In the genomic region with DNA sequence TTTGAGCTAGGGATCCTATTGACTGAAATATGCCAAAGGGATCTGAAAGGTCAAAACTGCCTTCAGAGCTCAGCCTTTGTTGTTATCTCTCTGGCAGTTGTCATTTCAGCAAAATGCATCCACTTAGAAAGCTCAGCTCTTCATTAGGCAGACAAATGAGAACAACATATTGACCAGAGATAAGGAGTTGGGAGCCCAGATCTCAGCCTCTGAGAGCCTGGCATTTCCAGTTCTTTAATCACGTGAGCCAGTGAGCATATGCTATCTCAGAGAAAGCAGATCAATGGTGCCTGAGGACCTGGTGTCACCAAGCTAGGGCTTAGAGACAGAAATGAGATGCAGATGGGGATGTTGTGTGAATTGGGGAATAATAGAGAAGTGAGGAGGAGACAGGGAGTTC, we compare ENCODE assay signal across 14 cellular contexts.
DNase-seq lines count a peak whose midpoint lies in the region; ATAC-seq lines count a peak whose summit lies in the region.
"Had no signal": no experiment of that assay in that cellular context is flagged by ENCODE, and none has a peak within 500 bp of the region (broad histone marks: within the 10 kb centered on the region; RNA-seq: fewer than 3 reads in every experiment).

No MANE protein-coding gene starts in this region.

- H3K27me3 Mint-ChIP-seq in activated naive CD4-positive, alpha-beta T cell treated with anti-CD3 and anti-CD28 coated beads for 36 hours (ENCODE audit: low read depth): no peaks in the 10 kb centered on the region
- H3K27me3 Mint-ChIP-seq in stimulated activated naive CD8-positive, alpha-beta T cell treated with anti-CD3 and anti-CD28 coated beads, Interleukin-15, amount 100 ng/mL, for 72 hours: no peaks in the 10 kb centered on the region

- peaks cover 12% of the 10 kb centered on the region for H3K4me1 Mint-ChIP-seq in activated naive CD4-positive, alpha-beta T cell treated with anti-CD3 and anti-CD28 coated beads for 36 hours (ENCODE audit: low read depth)
- no peaks in the 10 kb centered on the region for H3K4me1 Mint-ChIP-seq in stimulated activated naive CD8-positive, alpha-beta T cell treated with anti-CD3 and anti-CD28 coated beads, Interleukin-15, amount 100 ng/mL, for 72 hours

- no peak for DNase-seq in activated naive CD4-positive, alpha-beta T cell treated with anti-CD3 and anti-CD28 coated beads for 36 hours
- no peak for DNase-seq in activated naive CD4-positive, alpha-beta T cell treated with Interleukin-2 at 50 U/mL for 16 hours
- peak; percentile 28 for DNase-seq in OCI-M1 (lab: John Stamatoyannopoulos, UW)
- no peak for DNase-seq in effector memory CD4-positive, alpha-beta T cell
- no peak for DNase-seq in stimulated activated naive CD8-positive, alpha-beta T cell treated with anti-CD3 and anti-CD28 coated beads, Interleukin-15, amount 100 ng/mL, for 72 hours
- DNase-seq in cerebellar cortex (ENCODE audit: low spot score): no peak
- DNase-seq in left colon: no peak
- DNase-seq: activated CD4-positive, alpha-beta T cell treated with anti-CD3 and anti-CD28 coated beads for 4 hours; DMS153; H7; NCI-H226; stimulated activated naive CD4-positive, alpha-beta T cell had no signal

- no peaks in the 10 kb centered on the region for H3K27me3 ChIP-seq in effector memory CD4-positive, alpha-beta T cell (replicated peaks; ENCODE audit: control insufficient read depth, insufficient read depth, low read length, poor library complexity, severe bottlenecking)

- H3K4me1 ChIP-seq in effector memory CD4-positive, alpha-beta T cell (ENCODE audit: control insufficient read depth, insufficient read depth, low read length, poor library complexity, severe bottlenecking): no peaks in the 10 kb centered on the region

- H3K36me3 ChIP-seq in effector memory CD4-positive, alpha-beta T cell (ENCODE audit: control insufficient read depth, insufficient read depth, low read length): no peaks in the 10 kb centered on the region
- H3K36me3 ChIP-seq: neutrophil had no signal

- peaks cover 78% of the 10 kb centered on the region for H3K36me3 Mint-ChIP-seq in activated naive CD4-positive, alpha-beta T cell treated with anti-CD3 and anti-CD28 coated beads for 36 hours (ENCODE audit: low read depth)

- no peak for ATAC-seq in stimulated activated naive CD8-positive, alpha-beta T cell treated with anti-CD3 and anti-CD28 coated beads, Interleukin-15, amount 100 ng/mL, for 72 hours
- ATAC-seq in GM19328 (IDR thresholded peaks at IDR 0.05; ENCODE audit: unreplicated experiment) (no peak), left colon (no peak)

- CTCF ChIA-PET in activated naive CD4-positive, alpha-beta T cell treated with anti-CD3 and anti-CD28 coated beads for 36 hours (lab: Charles Lee): no interaction called here

- peak overlapping the region; percentile 66 for H3K27ac ChIP-seq in effector memory CD4-positive, alpha-beta T cell (ENCODE audit: insufficient read depth, low read length, poor library complexity, severe bottlenecking)
- H3K27ac ChIP-seq: neutrophil had no signal

- H3K27ac Mint-ChIP-seq in activated naive CD4-positive, alpha-beta T cell treated with anti-CD3 and anti-CD28 coated beads for 36 hours: peak overlapping the region; percentile 98
- no peak overlapping the region for H3K27ac Mint-ChIP-seq in stimulated activated naive CD8-positive, alpha-beta T cell treated with anti-CD3 and anti-CD28 coated beads, Interleukin-15, amount 100 ng/mL, for 72 hours

- H3K9me3 ChIP-seq in effector memory CD4-positive, alpha-beta T cell (ENCODE audit: control insufficient read depth, low read length): no peaks in the 10 kb centered on the region
- H3K9me3 ChIP-seq: neutrophil had no signal

- intact Hi-C loops in activated naive CD4-positive, alpha-beta T cell treated with anti-CD3 and anti-CD28 coated beads for 36 hours (cut with micrococcal nuclease): no loop called here
- intact Hi-C loops in left colon (cut with DNase I, micrococcal nuclease): no loop called here

- peak overlapping the region; percentile 87 for H3K4me3 Mint-ChIP-seq in activated naive CD4-positive, alpha-beta T cell treated with anti-CD3 and anti-CD28 coated beads for 36 hours
- H3K4me3 Mint-ChIP-seq in stimulated activated naive CD8-positive, alpha-beta T cell treated with anti-CD3 and anti-CD28 coated beads, Interleukin-15, amount 100 ng/mL, for 72 hours: peak overlapping the region; percentile 44 to 69

- no peak overlapping the region for H3K4me3 ChIP-seq in effector memory CD4-positive, alpha-beta T cell (ENCODE audit: insufficient read depth, low read depth, low read length, poor library complexity, severe bottlenecking)

- no peaks in the 10 kb centered on the region for H3K9me3 Mint-ChIP-seq in activated naive CD4-positive, alpha-beta T cell treated with anti-CD3 and anti-CD28 coated beads for 36 hours
- H3K9me3 Mint-ChIP-seq in stimulated activated naive CD8-positive, alpha-beta T cell treated with anti-CD3 and anti-CD28 coated beads, Interleukin-15, amount 100 ng/mL, for 72 hours: no peaks in the 10 kb centered on the region
